Comparison of ENCODE assay signal across 8 cellular contexts in the genomic region with DNA sequence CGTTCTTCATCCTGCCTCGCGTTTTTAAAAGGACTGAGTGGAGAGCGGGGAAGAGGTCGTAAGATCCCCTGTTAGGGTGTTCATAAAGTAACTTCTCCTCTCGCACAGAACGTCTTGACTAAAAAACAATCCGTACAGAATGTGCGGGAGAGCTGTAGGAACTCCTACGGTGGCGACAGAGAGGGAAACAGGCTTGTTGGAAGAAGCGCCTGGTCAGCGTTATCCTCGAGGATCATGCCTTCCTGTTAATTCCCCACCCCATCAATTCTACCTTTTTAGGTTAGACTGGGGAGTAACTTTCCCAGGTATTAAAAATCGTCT. TPM values are rescaled to one million over a fixed set of nuclear protein-coding genes. Genes with fewer than 3 reads are reported as not detected.
DNase-seq lines count a peak whose midpoint lies in the region; ATAC-seq, FAIRE-seq and TF ChIP-seq lines count a peak whose summit lies in the region.

No MANE protein-coding gene starts in this region.

- no peaks in the 10 kb centered on the region for H3K9me2 ChIP-seq in OCI-LY1 (ENCODE audit: low read depth, low read length)

- peak; percentile 7 for FAIRE-seq in A549 (lab: Jason Lieb, UNC)

- TF ChIP-seq CTCF in A549 (IDR thresholded peaks at IDR 0.05): no peak
- no peak for TF ChIP-seq CTCF in GM12864 (IDR thresholded peaks at IDR 0.05; ENCODE audit: low read depth, low read length, missing control alignments)
- TF ChIP-seq CTCF in OCI-LY1 (IDR thresholded peaks at IDR 0.05; ENCODE audit: low read length): no peak

- no peak for TF ChIP-seq POLR2A in A549 (IDR thresholded peaks at IDR 0.05; ENCODE audit: low read length)

- H3K4me2 ChIP-seq in A549: peak overlapping the region; percentile 91
- peak overlapping the region; percentile 91 for H3K4me2 ChIP-seq in OCI-LY1 (ENCODE audit: low read length)

- no peak for TF ChIP-seq EP300 in A549 (IDR thresholded peaks at IDR 0.05)

- no peaks in the 10 kb centered on the region for H3K9me3 ChIP-seq in A549
- H3K9me3 ChIP-seq in OCI-LY1 (ENCODE audit: low read length): no peaks in the 10 kb centered on the region
- peaks cover 0 to 3% of the 10 kb centered on the region in 2 donors for H3K9me3 ChIP-seq in duodenal mucosa (ENCODE audit: control insufficient read depth in 1 of 2, low read length in 2 of 2)
- H3K9me3 ChIP-seq in mucosa of rectum (ENCODE audit: control insufficient read depth in 2 of 2, low read length in 2 of 2): no peaks in the 10 kb centered on the region

- CTCF ChIA-PET in A549 (lab: Yijun Ruan, JAX): interaction anchor here (1.7 kb wide), 1 partner anchor 22 kb away, joined by 3 read pairs; no protein-coding TSS in a partner anchor

- peaks cover 40% of the 10 kb centered on the region for H3K79me2 ChIP-seq in OCI-LY1 (ENCODE audit: insufficient read depth, low read length)

- H3K27me3 ChIP-seq in OCI-LY1 (ENCODE audit: insufficient read depth, low read length): no peaks in the 10 kb centered on the region
- no peaks in the 10 kb centered on the region for H3K27me3 ChIP-seq in duodenal mucosa (ENCODE audit: control insufficient read depth in 1 of 2, insufficient read depth in 2 of 2, low read length in 2 of 2)
- peaks cover 3 to 4% of the 10 kb centered on the region in 2 donors for H3K27me3 ChIP-seq in mucosa of rectum (ENCODE audit: control insufficient read depth in 2 of 2, insufficient read depth in 2 of 2, low read length in 2 of 2)

- peak in 1 of 2 experiments; percentile 73 for DNase-seq in A549 (ENCODE audit: low read depth in 1 of 2, low spot score in 1 of 2)
- DNase-seq in GM12864 (ENCODE audit: low read depth): no peak
- DNase-seq in epidermal melanocyte (ENCODE audit: insufficient read length, low spot score): no peak
- no peak for DNase-seq in NCI-H510A treated with DMSO at 0.1 percent for 48 hours (lab: John Stamatoyannopoulos, UW)

- no peaks in the 10 kb centered on the region for H3F3A ChIP-seq in OCI-LY1 (ENCODE audit: insufficient read depth, low read length)

- H3K4me3 ChIP-seq in A549: peak overlapping the region; percentile 75
- peak overlapping the region; percentile 92 for H3K4me3 ChIP-seq in GM12864 (ENCODE audit: low read depth, low read length)
- H3K4me3 ChIP-seq in OCI-LY1 (ENCODE audit: low read depth, low read length, poor library complexity, severe bottlenecking): peak overlapping the region; percentile 97
- peak overlapping the region; percentile 94 to 96 for H3K4me3 ChIP-seq in duodenal mucosa (ENCODE audit: low read depth in 1 of 2, low read length in 2 of 2)
- H3K4me3 ChIP-seq in mucosa of rectum (ENCODE audit: low read length in 2 of 2): peak overlapping the region; percentile 93 to 96

- peak; percentile 64 to 72 for ATAC-seq in A549
- peak; percentile 8 for ATAC-seq in HG02938 (IDR thresholded peaks at IDR 0.05; ENCODE audit: unreplicated experiment)

- no peaks in the 10 kb centered on the region for H4K20me1 ChIP-seq in OCI-LY1 (ENCODE audit: insufficient read depth, low read length)

- H3K27ac ChIP-seq in A549: peak overlapping the region; percentile 90 to 95
- H3K27ac ChIP-seq in OCI-LY1 (ENCODE audit: low read depth, low read length, poor library complexity, severe bottlenecking): no peak overlapping the region
- H3K27ac ChIP-seq in duodenal mucosa (ENCODE audit: low read depth, low read length): peak overlapping the region; percentile 58
- peak overlapping the region; percentile 96 to 99 for H3K27ac ChIP-seq in mucosa of rectum (ENCODE audit: low read depth in 2 of 2, low read length in 2 of 2)

- H3K36me3 ChIP-seq in OCI-LY1 (ENCODE audit: insufficient read depth, low read length): peaks cover 9% of the 10 kb centered on the region
- peaks cover 4 to 6% of the 10 kb centered on the region in 2 donors for H3K36me3 ChIP-seq in duodenal mucosa (ENCODE audit: control insufficient read depth in 1 of 2, insufficient read depth in 2 of 2, low read length in 2 of 2)
- peaks cover 0 to 4% of the 10 kb centered on the region in 2 donors for H3K36me3 ChIP-seq in mucosa of rectum (ENCODE audit: control insufficient read depth in 2 of 2, insufficient read depth in 2 of 2, low read length in 2 of 2)

- 3% methylated on average over 15 of the region's 15 CpGs for WGBS in A549 (ENCODE audit: missing lambda C conversion rate)

- H3K4me1 ChIP-seq in A549: peaks cover 18% of the 10 kb centered on the region; the same call in 2 of the 3 replicates
- peaks cover 17% of the 10 kb centered on the region for H3K4me1 ChIP-seq in OCI-LY1 (ENCODE audit: insufficient read depth, low read length, severe bottlenecking)
- H3K4me1 ChIP-seq in duodenal mucosa (ENCODE audit: control insufficient read depth in 1 of 2, insufficient read depth in 2 of 2, low read length in 2 of 2): peaks cover 16 to 23% of the 10 kb centered on the region in 2 donors
- H3K4me1 ChIP-seq in mucosa of rectum (ENCODE audit: control insufficient read depth in 2 of 2, insufficient read depth in 2 of 2, low read length in 2 of 2): peaks cover 11 to 19% of the 10 kb centered on the region in 2 donors

- no peak for TF ChIP-seq RAD21 in A549 (conservative IDR thresholded peaks at IDR 0.05 in 1 of 2, IDR thresholded peaks at IDR 0.05 in 1 of 2)

- H3K9ac ChIP-seq in OCI-LY1 (ENCODE audit: low read length): peak overlapping the region; percentile 97
- H3K9ac ChIP-seq in duodenal mucosa (ENCODE audit: low read depth in 1 of 2, low read length in 2 of 2): peak overlapping the region; percentile 86 to 97
- peak overlapping the region; percentile 84 to 93 for H3K9ac ChIP-seq in mucosa of rectum (ENCODE audit: low read depth in 1 of 2, low read length in 2 of 2)

- POLR2A ChIA-PET in A549 (lab: Yijun Ruan, JAX): interaction anchor here (0.5 to 2.4 kb wide), 6 partner anchors 23 to 779 kb away, joined by 3 to 18 read pairs (median 5); partner anchors contain the start of gene ALDH1L2

- peak overlapping the region; percentile 88 for H2AFZ ChIP-seq in OCI-LY1 (ENCODE audit: low read length)

TF ChIP-seq in A549, 52 proteins besides CTCF, POLR2A, EP300 and RAD21:
- TF ChIP-seq FOXS1 (CRISPR knock-in tag; IDR thresholded peaks at IDR 0.05): no peak
- no peak for TF ChIP-seq ZNF302 (CRISPR knock-in tag; IDR thresholded peaks at IDR 0.05)
- TF ChIP-seq MYC (IDR thresholded peaks at IDR 0.05; ENCODE audit: borderline replicate concordance, low read length): no peak
- peak; percentile 19; the same call in 1 of the 2 replicates for TF ChIP-seq RFX5 (IDR thresholded peaks at IDR 0.05)
- no peak for TF ChIP-seq ZSCAN20 (CRISPR knock-in tag; IDR thresholded peaks at IDR 0.05)
- TF ChIP-seq CHD4 (IDR thresholded peaks at IDR 0.05; ENCODE audit: borderline replicate concordance): no peak
- TF ChIP-seq, protein P1, sequence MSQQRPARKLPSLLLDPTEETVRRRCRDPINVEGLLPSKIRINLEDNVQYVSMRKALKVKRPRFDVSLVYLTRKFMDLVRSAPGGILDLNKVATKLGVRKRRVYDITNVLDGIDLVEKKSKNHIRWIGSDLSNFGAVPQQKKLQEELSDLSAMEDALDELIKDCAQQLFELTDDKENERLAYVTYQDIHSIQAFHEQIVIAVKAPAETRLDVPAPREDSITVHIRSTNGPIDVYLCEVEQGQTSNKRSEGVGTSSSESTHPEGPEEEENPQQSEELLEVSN (IDR thresholded peaks at IDR 0.05; ENCODE audit: borderline replicate concordance, low read depth): peak; percentile 80
- no peak for TF ChIP-seq JUN (IDR thresholded peaks at IDR 0.05)
- TF ChIP-seq GATA3 (IDR thresholded peaks at IDR 0.05; ENCODE audit: borderline replicate concordance): no peak
- peak; percentile 99 for TF ChIP-seq MAFK (IDR thresholded peaks at IDR 0.05; ENCODE audit: partially characterized antibody)
- TF ChIP-seq CEBPB (IDR thresholded peaks at IDR 0.05): no peak
- no peak for TF ChIP-seq USF2 (IDR thresholded peaks at IDR 0.05)
- TF ChIP-seq HMGXB4 (CRISPR knock-in tag; IDR thresholded peaks at IDR 0.05; ENCODE audit: borderline replicate concordance): no peak
- no peak for TF ChIP-seq HDAC2 (IDR thresholded peaks at IDR 0.05)
- TF ChIP-seq TFCP2L1 (CRISPR knock-in tag; IDR thresholded peaks at IDR 0.05): no peak
- TF ChIP-seq FOSB (CRISPR knock-in tag; IDR thresholded peaks at IDR 0.05): no peak
- TF ChIP-seq HOXA7 (CRISPR knock-in tag; IDR thresholded peaks at IDR 0.05): no peak
- TF ChIP-seq EHMT2 (IDR thresholded peaks at IDR 0.05; ENCODE audit: low read depth): no peak

RNA-seq across cellular contexts. Expression of gene WASHC4, which starts 0.4 kb away (rescaled TPM):
- polyA plus RNA-seq in A549 (2011; rRNA removed) (51.5 and 67.6 TPM in 2 replicates), A549 (2017; fragmentation: RNase III; extraction: RNeasy Plus Mini Kit Qiagen cat#74134 plus additional on column Dnase treatment) (25.1 to 26.5 TPM (median 26.3 TPM) in 3 replicates)
- 7.6 and 9.3 TPM in 2 replicates for polyA plus RNA-seq in A549 (2012; cell fraction: cytosol; rRNA removed)
- polyA plus RNA-seq in A549 (2012; cell fraction: nucleus; rRNA removed): 7.0 and 11.4 TPM in 2 replicates
- 33.5 and 39.9 TPM in 2 replicates for polyA minus RNA-seq in A549 (2011; rRNA and poly(A)+ RNA removed)

RNA-seq across cellular contexts. Expression of gene ALDH1L2, which starts 22.9 kb away (rescaled TPM):
- polyA plus RNA-seq in A549 (2011; rRNA removed) (25.2 and 28.1 TPM in 2 replicates), A549 (2017; fragmentation: RNase III; extraction: RNeasy Plus Mini Kit Qiagen cat#74134 plus additional on column Dnase treatment) (2.4 to 2.8 TPM (median 2.8 TPM) in 3 replicates)
- polyA plus RNA-seq in A549 (2012; cell fraction: cytosol; rRNA removed): 2.2 and 2.6 TPM in 2 replicates
- polyA plus RNA-seq in A549 (2012; cell fraction: nucleus; rRNA removed): 2.1 and 3.1 TPM in 2 replicates
- polyA minus RNA-seq in A549 (2011; rRNA and poly(A)+ RNA removed): 12.6 and 13.9 TPM in 2 replicates
